Comparison of ENCODE assay signal across 13 cellular contexts in the genomic region with DNA sequence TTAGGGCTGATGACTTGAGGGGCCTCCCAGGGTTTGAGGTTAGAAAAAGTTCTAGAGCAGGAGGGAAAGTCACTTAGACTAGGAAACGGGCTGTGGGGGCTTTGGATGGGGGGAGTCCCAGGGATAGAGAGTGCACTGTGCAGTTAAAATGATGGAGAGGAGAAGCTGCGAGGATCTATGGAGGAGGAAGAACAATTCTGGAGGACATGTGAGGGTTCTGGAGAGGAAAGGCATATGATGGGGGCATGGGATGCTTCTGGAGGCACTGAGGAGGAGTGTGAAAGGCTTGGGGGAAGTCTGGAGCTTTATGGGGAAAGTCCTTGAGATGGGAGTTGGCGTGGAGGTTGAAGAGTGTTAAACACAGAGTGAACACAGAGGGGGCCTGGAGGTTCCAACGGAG. TPM values are rescaled to one million over a fixed set of nuclear protein-coding genes. Genes with fewer than 3 reads are reported as not detected.
DNase-seq lines count a peak whose midpoint lies in the region; ATAC-seq and FAIRE-seq lines count a peak whose summit lies in the region.
"Had no signal": no experiment of that assay in that cellular context is flagged by ENCODE, and none has a peak within 500 bp of the region (broad histone marks: within the 10 kb centered on the region; RNA-seq: fewer than 3 reads in every experiment).

No MANE protein-coding gene starts in this region.

- no peak for DNase-seq in activated naive CD4-positive, alpha-beta T cell treated with Interleukin-2 at 50 U/mL for 16 hours
- DNase-seq in T-helper 17 cell: no peak
- DNase-seq in stimulated activated naive CD8-positive, alpha-beta T cell treated with anti-CD3 and anti-CD28 coated beads, Interleukin-15, amount 100 ng/mL, for 72 hours: no peak
- no peak for DNase-seq in NCI-H2227 (lab: John Stamatoyannopoulos, UW; ENCODE audit: unreplicated experiment)
- DNase-seq in urothelium cell line (ENCODE audit: low spot score): no peak
- DNase-seq: DND-41, mesenchymal stem cell had no signal

- H3K9me3 ChIP-seq in T-helper 17 cell (ENCODE audit: control insufficient read depth, low read length, poor library complexity, severe bottlenecking): no peaks in the 10 kb centered on the region
- no peaks in the 10 kb centered on the region for H3K9me3 ChIP-seq in iPS-18a (ENCODE audit: control insufficient read depth, low read depth, low read length)

- no peak overlapping the region for H3K9ac ChIP-seq in iPS-18a (ENCODE audit: low read length)

- peaks cover 24% of the 10 kb centered on the region for H3K27me3 ChIP-seq in iPS-18a (ENCODE audit: control insufficient read depth, insufficient read depth, low read length)

- peaks cover 6% of the 10 kb centered on the region for H3K36me3 ChIP-seq in iPS-18a (ENCODE audit: control insufficient read depth, low read depth, low read length)

- H3K4me1 ChIP-seq in iPS-18a (ENCODE audit: control insufficient read depth, low read depth, low read length): peaks cover 16% of the 10 kb centered on the region

- H3K27me3 Mint-ChIP-seq in activated naive CD4-positive, alpha-beta T cell treated with anti-CD3 and anti-CD28 coated beads, Interleukin-2, amount 50 U/mL, for 24 hours: peaks cover 32% of the 10 kb centered on the region
- H3K27me3 Mint-ChIP-seq in T-helper 17 cell: peaks cover 10% of the 10 kb centered on the region
- H3K27me3 Mint-ChIP-seq in stimulated activated naive CD8-positive, alpha-beta T cell treated with anti-CD3 and anti-CD28 coated beads, Interleukin-15, amount 100 ng/mL, for 72 hours: peaks cover 71% of the 10 kb centered on the region

- peak overlapping the region; percentile 53 for H3K4me3 ChIP-seq in iPS-18a (ENCODE audit: low read length)
- H3K4me3 ChIP-seq: GM12878, SK-N-MC had no signal

- FAIRE-seq in urothelium cell line (lab: Jason Lieb, UNC): no peak
- FAIRE-seq: GM12878 had no signal

- H3K4me1 Mint-ChIP-seq in activated naive CD4-positive, alpha-beta T cell treated with anti-CD3 and anti-CD28 coated beads, Interleukin-2, amount 50 U/mL, for 24 hours: peaks cover 42% of the 10 kb centered on the region
- H3K4me1 Mint-ChIP-seq in T-helper 17 cell: peaks cover 36% of the 10 kb centered on the region
- H3K4me1 Mint-ChIP-seq in stimulated activated naive CD8-positive, alpha-beta T cell treated with anti-CD3 and anti-CD28 coated beads, Interleukin-15, amount 100 ng/mL, for 72 hours: peaks cover 58% of the 10 kb centered on the region

- ATAC-seq in T-helper 17 cell (no peak), GM21515 (IDR thresholded peaks at IDR 0.05; ENCODE audit: unreplicated experiment) (no peak)
- ATAC-seq in stimulated activated naive CD8-positive, alpha-beta T cell treated with anti-CD3 and anti-CD28 coated beads, Interleukin-15, amount 100 ng/mL, for 72 hours: no peak
- ATAC-seq: activated CD4-positive, CD25-positive, alpha-beta regulatory T cell treated with anti-CD3 and anti-CD28 coated beads, Interleukin-2, amount 50 U/mL, for 24 hours; GM12878 had no signal

- H3K9me3 Mint-ChIP-seq in activated naive CD4-positive, alpha-beta T cell treated with anti-CD3 and anti-CD28 coated beads, Interleukin-2, amount 50 U/mL, for 24 hours: no peaks in the 10 kb centered on the region
- H3K9me3 Mint-ChIP-seq in stimulated activated naive CD8-positive, alpha-beta T cell treated with anti-CD3 and anti-CD28 coated beads, Interleukin-15, amount 100 ng/mL, for 72 hours: peaks cover 0 to 8% of the 10 kb centered on the region in 2 donors

- H3K27ac ChIP-seq in iPS-18a (ENCODE audit: low read length): no peak overlapping the region
- H3K27ac ChIP-seq: SK-N-MC had no signal

- peak overlapping the region; percentile 31 for H3K4me3 Mint-ChIP-seq in activated naive CD4-positive, alpha-beta T cell treated with anti-CD3 and anti-CD28 coated beads, Interleukin-2, amount 50 U/mL, for 24 hours
- H3K4me3 Mint-ChIP-seq in T-helper 17 cell: peak overlapping the region; percentile 57
- H3K4me3 Mint-ChIP-seq in stimulated activated naive CD8-positive, alpha-beta T cell treated with anti-CD3 and anti-CD28 coated beads, Interleukin-15, amount 100 ng/mL, for 72 hours: peak overlapping the region; percentile 54 to 78

- H3K36me3 Mint-ChIP-seq in activated naive CD4-positive, alpha-beta T cell treated with anti-CD3 and anti-CD28 coated beads, Interleukin-2, amount 50 U/mL, for 24 hours: peaks cover 4% of the 10 kb centered on the region
- H3K36me3 Mint-ChIP-seq in T-helper 17 cell (ENCODE audit: low read depth): peaks cover 3% of the 10 kb centered on the region

- peak overlapping the region; percentile 16 for H3K27ac Mint-ChIP-seq in activated naive CD4-positive, alpha-beta T cell treated with anti-CD3 and anti-CD28 coated beads, Interleukin-2, amount 50 U/mL, for 24 hours
- peak overlapping the region; percentile 1 for H3K27ac Mint-ChIP-seq in T-helper 17 cell
- no peak overlapping the region for H3K27ac Mint-ChIP-seq in stimulated activated naive CD8-positive, alpha-beta T cell treated with anti-CD3 and anti-CD28 coated beads, Interleukin-15, amount 100 ng/mL, for 72 hours

RNA-seq across cellular contexts. Expression of gene KCNC3, which starts 2.2 kb away (rescaled TPM):
- total RNA-seq in T-helper 17 cell: 1 to 10 TPM; 1.4 to 2.0 TPM

RNA-seq across cellular contexts. Expression of gene NAPSA, which starts 38.4 kb away (rescaled TPM):
- total RNA-seq in T-helper 17 cell: under 1 TPM; 0.73 to 0.99 TPM

RNA-seq across cellular contexts. Expression of gene NR1H2, which starts 49.2 kb away (rescaled TPM):
- 100 to 1,000 TPM; 208 to 276 TPM for total RNA-seq in T-helper 17 cell

RNA-seq across cellular contexts. Expression of gene POLD1, which starts 57.1 kb away (rescaled TPM):
- total RNA-seq in T-helper 17 cell: 10 to 100 TPM; 23.5 to 26.6 TPM

Comparison
In these comparisons a context has a peak if more than half of its experiments do, and no peak if none do; other contexts are left out.
1. H3K27ac Mint-ChIP-seq: peak in activated naive CD4-positive, alpha-beta T cell treated with anti-CD3 and anti-CD28 coated beads, Interleukin-2, amount 50 U/mL, for 24 hours (single experiment) and T-helper 17 cell (single experiment); none in stimulated activated naive CD8-positive, alpha-beta T cell treated with anti-CD3 and anti-CD28 coated beads, Interleukin-15, amount 100 ng/mL, for 72 hours (0 of 2).
2. Peak in every context shown above with its lines, with median percentiles within 50 percentile points of each other: H3K4me3 Mint-ChIP-seq.